In genomic region chr12:126454581-126454980, GRCh38 we compare ENCODE assay signal across 27 cellular contexts.
"Had no signal": no experiment of that assay in that cellular context is flagged by ENCODE, and none has a peak within 500 bp of the region (broad histone marks: within the 10 kb centered on the region; RNA-seq: fewer than 3 reads in every experiment).

No MANE protein-coding gene starts in this region.

- H3K4me1 Mint-ChIP-seq: mesothelial cell of epicardium, natural killer cell, T-cell had no signal

- H3K9me3 ChIP-seq: adrenal gland, left ventricle myocardium inferior, pancreas, psoas muscle, right atrium auricular region, thyroid gland had no signal

- DNase-seq: activated CD4-positive, alpha-beta T cell treated with anti-CD3 and anti-CD28 coated beads, Interleukin-2, amount 50 U/mL, for 1 hour; activated CD4-positive, CD25-positive, alpha-beta regulatory T cell treated with anti-CD3 and anti-CD28 coated beads, Interleukin-2, amount 50 U/mL, for 72 hours; activated CD8-positive, alpha-beta T cell treated with anti-CD3 and anti-CD28 coated beads, Interleukin-2, amount 10 ng/mL, durations not matched to agents 7 days and 5 days; activated gamma-delta T cell treated with Interleukin-2 at 50 U/mL for 16 hours; adrenal gland; cerebellar nuclear complex; glutamatergic neuron; left ventricle myocardium inferior; natural killer cell; pancreas; psoas muscle; spleen; stimulated activated CD4-positive, alpha-beta T cell treated with anti-CD3 and anti-CD28 coated beads, Interleukin-4, amount 100 ng/mL, for 1 hour; stimulated activated naive CD8-positive, alpha-beta T cell treated with anti-CD3 and anti-CD28 coated beads, Interleukin-15, Interleukin-2, amounts not matched to agents 100 U/mL and 50 U/mL, for 24 hours; T-cell; thyroid gland; WERI-Rb-1 had no signal

- H3K27ac Mint-ChIP-seq: activated CD8-positive, alpha-beta T cell treated with anti-CD3 and anti-CD28 coated beads, Interleukin-2, amount 10 ng/mL, durations not matched to agents 7 days and 5 days; activated naive CD8-positive, alpha-beta T cell; activated T-helper 1 cell treated with anti-CD3 and anti-CD28 coated beads, Interleukin-12 subunit alpha, Interleukin-12 subunit beta, Interleukin-2, Interleukin-4 antibody, amounts not matched to agents 30 ng/mL and 10 ng/mL and 1 ng/mL, durations not matched to agents 14 hours and 24 hours and 36 hours; mesothelial cell of epicardium; natural killer cell; T-cell; T-helper 2 cell treated with Interferon-gamma antibody and Interleukin-4, amounts not matched to agents 5 μg/mL and 100 μg/mL, for 36 hours had no signal

- H3K4me3 ChIP-seq: adrenal gland, coronary artery, hepatocyte, left ventricle myocardium inferior, pancreas, psoas muscle, right atrium auricular region, spleen, thyroid gland had no signal

- H3K36me3 Mint-ChIP-seq: activated naive CD8-positive, alpha-beta T cell; mesothelial cell of epicardium; natural killer cell; T-cell had no signal

- H3K4me2 ChIP-seq: hepatocyte had no signal

- H3K27me3 ChIP-seq: adrenal gland, hepatocyte, pancreas, right atrium auricular region, spleen, thyroid gland had no signal

- H3K27me3 Mint-ChIP-seq: activated naive CD8-positive, alpha-beta T cell; T-cell had no signal

- H3K79me2 ChIP-seq: hepatocyte had no signal

- FAIRE-seq: endometrium, frontal cortex, pancreas, urothelium cell line had no signal

- H2AFZ ChIP-seq: hepatocyte had no signal

- H3K4me3 Mint-ChIP-seq: activated CD8-positive, alpha-beta T cell treated with anti-CD3 and anti-CD28 coated beads, Interleukin-2, amount 10 ng/mL, durations not matched to agents 7 days and 5 days; activated naive CD8-positive, alpha-beta T cell; activated T-helper 1 cell treated with anti-CD3 and anti-CD28 coated beads, Interleukin-12 subunit alpha, Interleukin-12 subunit beta, Interleukin-2, Interleukin-4 antibody, amounts not matched to agents 30 ng/mL and 10 ng/mL and 1 ng/mL, durations not matched to agents 14 hours and 24 hours and 36 hours; mesothelial cell of epicardium; natural killer cell; T-cell; T-helper 2 cell treated with Interferon-gamma antibody and Interleukin-4, amounts not matched to agents 5 μg/mL and 100 μg/mL, for 36 hours had no signal

- H3K36me3 ChIP-seq: adrenal gland, left ventricle myocardium inferior, pancreas, right atrium auricular region, spleen, thyroid gland, WERI-Rb-1 had no signal

- ATAC-seq: activated CD8-positive, alpha-beta T cell treated with anti-CD3 and anti-CD28 coated beads, Interleukin-2, amount 10 ng/mL, durations not matched to agents 7 days and 5 days; natural killer cell; pancreas; psoas muscle; stimulated activated naive CD8-positive, alpha-beta T cell treated with anti-CD3 and anti-CD28 coated beads, Interleukin-15, Interleukin-2, amounts not matched to agents 100 U/mL and 50 U/mL, for 24 hours; T-cell had no signal

- H3K27ac ChIP-seq: adrenal gland, coronary artery, hepatocyte, left ventricle myocardium inferior, pancreas, psoas muscle, right atrium auricular region, spleen, thyroid gland, WERI-Rb-1 had no signal

- H3K4me1 ChIP-seq: adrenal gland, left ventricle myocardium inferior, pancreas, psoas muscle, right atrium auricular region, spleen, thyroid gland had no signal
